Comparison of ENCODE assay signal across 8 cellular contexts in the genomic region with DNA sequence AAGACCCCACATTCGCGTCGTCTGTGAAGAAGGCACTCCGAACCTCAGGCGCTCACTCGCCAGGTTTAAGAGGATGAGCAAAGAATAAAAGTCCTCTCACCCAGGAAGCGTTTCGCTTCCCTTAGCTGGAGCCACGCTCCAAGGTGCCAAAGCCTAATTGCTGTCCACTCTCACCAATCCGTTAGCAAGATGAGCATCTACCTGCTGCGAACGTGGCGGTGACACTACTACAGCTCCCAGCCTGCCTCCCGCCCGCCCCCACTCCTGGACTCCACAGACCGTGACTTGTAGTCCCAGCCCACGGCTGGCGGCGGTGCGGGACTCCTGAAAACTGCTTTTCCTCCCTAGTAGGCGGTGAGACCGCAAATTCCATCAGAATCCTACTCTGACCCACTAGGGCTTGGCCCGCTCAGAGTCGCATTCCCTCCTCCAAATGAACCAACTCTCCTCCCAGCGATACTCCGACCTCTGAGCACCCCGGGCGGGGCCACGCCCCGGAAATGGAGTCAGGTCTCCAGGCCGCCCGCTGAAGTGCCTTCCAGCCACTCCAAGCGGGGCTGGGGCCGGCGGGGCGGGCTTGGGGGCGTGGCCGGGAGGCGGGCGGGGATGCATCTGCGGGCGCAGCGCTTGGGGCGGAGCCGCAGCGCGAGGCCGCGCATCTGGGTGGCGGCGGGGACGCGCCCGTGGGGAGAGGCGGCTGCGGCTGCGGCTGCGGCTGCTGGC. TPM values are rescaled to one million over a fixed set of nuclear protein-coding genes. Genes with fewer than 3 reads are reported as not detected.
DNase-seq lines count a peak whose midpoint lies in the region; ATAC-seq and TF ChIP-seq lines count a peak whose summit lies in the region.

No MANE protein-coding gene starts in this region.

- no peaks in the 10 kb centered on the region for H3K36me3 Mint-ChIP-seq in naive thymus-derived CD8-positive, alpha-beta T cell
- H3K36me3 Mint-ChIP-seq in stimulated activated memory B cell treated with anti-CD40 and anti-IgM and Interleukin-4, amounts not matched to agents 10 μg/mL and 1 μg/mL and 100 μg/mL, for 72 hours = no peaks in the 10 kb centered on the region

- no peaks in the 10 kb centered on the region for H3K27me3 Mint-ChIP-seq in naive thymus-derived CD8-positive, alpha-beta T cell
- no peaks in the 10 kb centered on the region for H3K27me3 Mint-ChIP-seq in stimulated activated memory B cell treated with anti-CD40 and anti-IgM and Interleukin-4, amounts not matched to agents 10 μg/mL and 1 μg/mL and 100 μg/mL, for 72 hours

- peaks cover under 1% of the 10 kb centered on the region for H4K20me1 ChIP-seq in fibroblast of lung (ENCODE audit: control insufficient read depth, extremely low read depth, insufficient read depth, low read length)

- H3K27ac ChIP-seq in fibroblast of lung (ENCODE audit: insufficient read depth, low read length) = peak overlapping the region; percentile 67

- peak; percentile 90 to 91 for ATAC-seq in naive thymus-derived CD8-positive, alpha-beta T cell
- ATAC-seq in stimulated activated memory B cell treated with anti-CD40 and anti-IgM and Interleukin-4, amounts not matched to agents 10 μg/mL and 1 μg/mL and 100 μg/mL, for 72 hours = peak; percentile 97

- peak overlapping the region; percentile 63 to 98 (median 94) for H3K27ac Mint-ChIP-seq in naive thymus-derived CD8-positive, alpha-beta T cell
- peak overlapping the region; percentile 85 for H3K27ac Mint-ChIP-seq in stimulated activated memory B cell treated with anti-CD40 and anti-IgM and Interleukin-4, amounts not matched to agents 10 μg/mL and 1 μg/mL and 100 μg/mL, for 72 hours

- POLR2A ChIA-PET in naive thymus-derived CD8-positive, alpha-beta T cell (lab: Charles Lee) = interaction anchor here (0.9 to 1.1 kb wide), 2 partner anchors 11 to 123 kb away, joined by 4 to 6 read pairs; no protein-coding TSS in a partner anchor

- no peaks in the 10 kb centered on the region for H3K9me3 ChIP-seq in fibroblast of lung (ENCODE audit: control insufficient read depth, insufficient read depth, low read depth, low read length)

- H3K36me3 ChIP-seq in fibroblast of lung (ENCODE audit: control insufficient read depth, insufficient read depth, low read length) = peaks cover 2% of the 10 kb centered on the region

- H3K79me2 ChIP-seq in fibroblast of lung (ENCODE audit: control insufficient read depth, insufficient read depth, low read length) = peaks cover 42% of the 10 kb centered on the region

- peak overlapping the region; percentile 64 for H3K4me2 ChIP-seq in fibroblast of lung (ENCODE audit: extremely low read depth, insufficient read depth, low read length)

- peak overlapping the region; percentile 58 for H3K9ac ChIP-seq in fibroblast of lung (ENCODE audit: insufficient read depth, low read length)

- H3K4me3 Mint-ChIP-seq in naive thymus-derived CD8-positive, alpha-beta T cell = peak overlapping the region; percentile 93 to 99 (median 98)
- peak overlapping the region; percentile 92 for H3K4me3 Mint-ChIP-seq in stimulated activated memory B cell treated with anti-CD40 and anti-IgM and Interleukin-4, amounts not matched to agents 10 μg/mL and 1 μg/mL and 100 μg/mL, for 72 hours

- H3K4me3 ChIP-seq in fibroblast of lung (replicated peaks in 1 of 4; ENCODE audit: control extremely low read depth in 1 of 4, insufficient read depth in 1 of 4, low read depth in 3 of 4, low read length in 4 of 4) = peak overlapping the region; percentile 49 to 78 (median 68)

- peak overlapping the region; percentile 59 for H2AFZ ChIP-seq in fibroblast of lung (ENCODE audit: low read length)

- TF ChIP-seq CTCF in fibroblast of lung (conservative IDR thresholded peaks at IDR 0.05 in 1 of 2, IDR thresholded peaks at IDR 0.05 in 1 of 2; ENCODE audit: low read depth in 1 of 2, low read length in 2 of 2) = no peak

- no peaks in the 10 kb centered on the region for H3K9me3 Mint-ChIP-seq in naive thymus-derived CD8-positive, alpha-beta T cell
- no peaks in the 10 kb centered on the region for H3K9me3 Mint-ChIP-seq in stimulated activated memory B cell treated with anti-CD40 and anti-IgM and Interleukin-4, amounts not matched to agents 10 μg/mL and 1 μg/mL and 100 μg/mL, for 72 hours

- DNase-seq in EL = peak; percentile 98
- DNase-seq in H4 (ENCODE audit: low spot score) = peak; percentile 95
- peak; percentile 99 for DNase-seq in LHCN-M2 (ENCODE audit: low read depth)
- DNase-seq in RKO (ENCODE audit: low spot score) = peak; percentile 95
- peak; percentile 98 for DNase-seq in activated T-helper 1 cell treated with anti-CD3 and anti-CD28 coated beads, Interleukin-2, amount 50 U/mL, for 16 hours (ENCODE audit: low read depth in 1 of 2, low spot score in 1 of 2)
- peak; percentile 94 to 95 for DNase-seq in fibroblast of lung (ENCODE audit: low read depth in 2 of 2)
- DNase-seq in naive thymus-derived CD8-positive, alpha-beta T cell = peak; percentile 90 to 99 (median 94)

- H3K4me1 ChIP-seq in fibroblast of lung (ENCODE audit: control insufficient read depth, extremely low read depth, insufficient read depth, low read length) = peaks cover 6% of the 10 kb centered on the region

- H3K4me1 Mint-ChIP-seq in naive thymus-derived CD8-positive, alpha-beta T cell = peaks cover 6 to 37% (median 20%) of the 10 kb centered on the region in 4 donors
- H3K4me1 Mint-ChIP-seq in stimulated activated memory B cell treated with anti-CD40 and anti-IgM and Interleukin-4, amounts not matched to agents 10 μg/mL and 1 μg/mL and 100 μg/mL, for 72 hours = peaks cover 44% of the 10 kb centered on the region

- no peaks in the 10 kb centered on the region for H3K27me3 ChIP-seq in fibroblast of lung (ENCODE audit: control insufficient read depth, insufficient read depth, low read length)

RNA-seq across cellular contexts. Expression of a gene that starts 0.5 kb away (rescaled TPM):
- total RNA-seq in H4 (2014; rRNA removed; shearing (Covaris generic)) = 23.8 and 24.4 TPM in 2 replicates
- 78.3 and 106 TPM in 2 replicates for total RNA-seq in LHCN-M2 (2014; rRNA removed)
- 52.0 TPM for polyA plus RNA-seq in LHCN-M2 (2012)
- 42.3 and 42.6 TPM in 2 replicates for total RNA-seq in fibroblast of lung
- polyA plus RNA-seq in fibroblast of lung = 42.6 and 47.8 TPM in 2 replicates
- polyA plus RNA-seq in fibroblast of lung (2012) = 34.4 and 44.2 TPM in 2 replicates
- 11.4 and 39.6 TPM in 2 replicates for polyA minus RNA-seq in fibroblast of lung (ENCODE audit: low replicate concordance)
- total RNA-seq in naive thymus-derived CD8-positive, alpha-beta T cell = 10 to 100 TPM; 30.9 to 35.4 TPM
- polyA plus RNA-seq in naive thymus-derived CD8-positive, alpha-beta T cell = 1 to 10 TPM in 2 of 3 donors, under 1 TPM in 1; 0.64 to 3.7 (median 2.4) TPM

Comparison
In these comparisons a context has a peak if more than half of its experiments do, and no peak if none do; other contexts are left out.
1. Peak in every context shown above with its lines: DNase-seq, ATAC-seq, H3K4me3 ChIP-seq and H3K27ac ChIP-seq.